Comparison of ENCODE assay signal across 1 cellular context in the genomic region with DNA sequence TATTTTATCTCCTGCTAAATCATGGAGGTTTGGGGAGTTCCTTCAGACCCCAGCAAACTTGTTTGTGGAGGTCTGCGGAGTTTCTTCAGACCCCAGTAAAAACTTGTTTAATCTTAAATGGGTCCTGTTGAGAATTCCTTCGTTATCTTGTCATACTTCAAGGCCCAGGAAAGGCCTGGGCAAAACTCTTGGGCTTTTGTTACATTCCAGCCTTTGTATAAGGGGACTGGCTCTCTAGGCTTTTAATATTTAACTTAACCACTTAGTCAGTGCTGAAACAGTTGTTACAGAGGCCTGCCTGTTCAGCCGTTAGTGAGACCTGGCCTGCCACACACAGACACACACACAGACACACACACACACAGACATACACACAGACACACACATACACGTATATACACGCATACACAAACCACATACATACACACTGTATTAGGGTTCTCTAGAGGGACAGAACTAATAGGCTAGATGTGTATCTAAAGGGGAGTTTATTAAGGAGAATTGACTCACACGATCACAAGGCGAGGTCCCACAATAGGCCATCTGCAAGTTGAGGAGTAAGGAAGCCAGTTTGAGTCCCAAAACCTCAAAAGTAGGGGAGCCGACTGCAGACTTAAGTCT.
TF ChIP-seq lines count a peak whose summit lies in the region.

No MANE protein-coding gene starts in this region.

TF ChIP-seq in GM23338, 12 proteins besides CTCF, POLR2A, EP300 and RAD21:
- no peak for TF ChIP-seq EZH2 (IDR thresholded peaks at IDR 0.05; ENCODE audit: low read depth, unreplicated experiment)
- no peak for TF ChIP-seq ZNF331 (CRISPR knock-in tag; IDR thresholded peaks at IDR 0.05; ENCODE audit: low read depth)
- TF ChIP-seq REST (IDR thresholded peaks at IDR 0.05; ENCODE audit: unreplicated experiment) = no peak
- no peak for TF ChIP-seq NANOG (IDR thresholded peaks at IDR 0.05; ENCODE audit: borderline replicate concordance)
- no peak for TF ChIP-seq STAT1 (IDR thresholded peaks at IDR 0.05; ENCODE audit: unreplicated experiment)
- no peak for TF ChIP-seq EZH2phosphoT487 (IDR thresholded peaks at IDR 0.05; ENCODE audit: unreplicated experiment)
- TF ChIP-seq ETS1 (IDR thresholded peaks at IDR 0.05) = no peak
- TF ChIP-seq CREB1 (CRISPR knock-in tag; IDR thresholded peaks at IDR 0.05; ENCODE audit: low read depth) = no peak
- TF ChIP-seq ZNF114 (CRISPR knock-in tag; IDR thresholded peaks at IDR 0.05) = no peak
- TF ChIP-seq JUNB (IDR thresholded peaks at IDR 0.05; ENCODE audit: unreplicated experiment) = no peak
- no peak for TF ChIP-seq ZNF462 (CRISPR knock-in tag; IDR thresholded peaks at IDR 0.05)
- no peak for TF ChIP-seq POLR2AphosphoS5 (IDR thresholded peaks at IDR 0.05; ENCODE audit: low read depth)
